23 cellular contexts compared by ENCODE assay signal in the genomic region with DNA sequence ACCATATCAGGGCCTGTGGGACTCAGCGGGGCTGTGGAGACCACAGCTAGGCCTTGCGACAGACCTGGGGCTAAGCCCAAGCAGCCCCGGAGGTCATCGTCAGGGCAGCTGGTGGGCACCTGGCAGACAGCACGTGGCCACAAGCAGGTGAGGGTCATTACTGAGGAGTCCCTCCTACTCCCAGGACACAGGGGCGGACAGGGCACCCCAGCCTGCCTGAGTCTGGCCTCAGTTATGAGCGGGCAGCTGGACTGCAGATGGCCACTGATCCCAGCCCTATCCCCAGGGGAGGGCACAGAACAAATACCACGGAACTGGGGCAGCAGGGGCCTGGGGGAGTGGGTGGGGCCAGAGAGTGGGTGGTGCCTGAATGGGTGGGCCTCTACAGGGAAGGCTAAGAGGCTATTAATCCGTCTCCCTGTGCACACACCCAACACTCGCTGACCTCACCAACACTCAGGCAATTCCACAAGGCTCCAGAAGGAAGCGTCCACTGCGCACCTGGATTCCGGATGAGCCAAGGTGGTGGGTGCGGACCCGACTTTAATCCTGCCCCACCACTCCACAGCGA. TPM values are rescaled to one million over a fixed set of nuclear protein-coding genes. Genes with fewer than 3 reads are reported as not detected.
DNase-seq lines count a peak whose midpoint lies in the region; ATAC-seq and TF ChIP-seq lines count a peak whose summit lies in the region.
"Had no signal": no experiment of that assay in that cellular context is flagged by ENCODE, and none has a peak within 500 bp of the region (broad histone marks: within the 10 kb centered on the region; RNA-seq: fewer than 3 reads in every experiment).

No MANE protein-coding gene starts in this region.

- TF ChIP-seq EP300 in suprapubic skin (IDR thresholded peaks at IDR 0.05), result no peak

- no peak overlapping the region for H3K4me3 ChIP-seq in suprapubic skin
- H3K4me3 ChIP-seq: heart right ventricle, upper lobe of left lung had no signal

- intact Hi-C loops in Right ventricle myocardium inferior (cut with DNase I) (no loop called here), Right ventricle myocardium superior (cut with DNase I) (no loop called here)

- ATAC-seq in Right ventricle myocardium inferior (no peak), Right ventricle myocardium superior (ENCODE audit: poor library complexity) (no peak), HG02678 (IDR thresholded peaks at IDR 0.05; ENCODE audit: unreplicated experiment) (no peak)
- ATAC-seq: heart right ventricle; naive thymus-derived CD8-positive, alpha-beta T cell had no signal

- TF ChIP-seq POLR2A in suprapubic skin (IDR thresholded peaks at IDR 0.05), result no peak

- DNase-seq in Right ventricle myocardium inferior (ENCODE audit: missing footprints), result peak; percentile 37
- DNase-seq in Right ventricle myocardium superior, result no peak
- peak; percentile 19 for DNase-seq in NCI-H748 treated with DMSO at 0.1 percent for 48 hours (lab: John Stamatoyannopoulos, UW)
- DNase-seq in fibroblast of the conjunctiva (ENCODE audit: low read depth), result peak; percentile 26
- no peak for DNase-seq in suprapubic skin (ENCODE audit: low spot score in 2 of 2)
- DNase-seq in T1000 (lab: John Stamatoyannopoulos, UW), result no peak
- no peak for DNase-seq in mesenteric fat pad (ENCODE audit: low spot score)
- DNase-seq: activated CD4-positive, alpha-beta T cell treated with anti-CD3 and anti-CD28 coated beads, Interleukin-2, amount 10 ng/mL, durations not matched to agents 24 days and 14 days; caudate nucleus; effector CD8-positive, alpha-beta T cell; heart right ventricle; naive thymus-derived CD8-positive, alpha-beta T cell; NCI-H2029 treated with DMSO at 0.1 percent for 48 hours; NCI-H774; stimulated activated CD4-positive, alpha-beta T cell treated with anti-CD3 and anti-CD28 coated beads, Interleukin-12 subunit alpha, Interleukin-12 subunit beta, amount 100 ng/mL, for 4 hours; stimulated activated naive CD4-positive, alpha-beta T cell treated with Interleukin-2 at 50 U/mL for 16 hours; upper lobe of left lung had no signal

- no peak for TF ChIP-seq CTCF in suprapubic skin (IDR thresholded peaks at IDR 0.05)

- H3K27ac ChIP-seq in suprapubic skin, result peak overlapping the region; percentile 15
- H3K27ac ChIP-seq: C4-2B, heart right ventricle had no signal

- peaks cover 36% of the 10 kb centered on the region for H3K27me3 ChIP-seq in suprapubic skin
- H3K27me3 ChIP-seq: upper lobe of left lung had no signal

- 71% methylated on average over 5 of the region's 16 CpGs for WGBS in suprapubic skin

- H3K9me3 ChIP-seq in suprapubic skin, result no peaks in the 10 kb centered on the region
- H3K9me3 ChIP-seq: heart right ventricle, upper lobe of left lung had no signal

- H3K36me3 ChIP-seq in suprapubic skin, result no peaks in the 10 kb centered on the region
- H3K36me3 ChIP-seq: heart right ventricle, upper lobe of left lung had no signal

- peaks cover 59% of the 10 kb centered on the region for H3K4me1 ChIP-seq in suprapubic skin
- H3K4me1 ChIP-seq: heart right ventricle had no signal

RNA-seq across cellular contexts. Expression of gene HS3ST6, which starts 8.5 kb away (rescaled TPM):
- total RNA-seq in Right ventricle myocardium inferior (not detected), Right ventricle myocardium superior (not detected), suprapubic skin (10 to 100 TPM; 28.5 to 76.7 (median 58.5) TPM), mesenteric fat pad (not detected)
- total RNA-seq: activated CD4-positive, alpha-beta T cell treated with anti-CD3 and anti-CD28 coated beads, Interleukin-2, amount 10 ng/mL, durations not matched to agents 24 days and 14 days; heart right ventricle; lung microvascular endothelial cell; M059J; naive thymus-derived CD8-positive, alpha-beta T cell; posterior vena cava; RPMI7951 had no signal

RNA-seq across cellular contexts. Expression of gene MSRB1, which starts 33.3 kb away (rescaled TPM):
- total RNA-seq in Right ventricle myocardium inferior, result 25.3 TPM
- 22.8 TPM for total RNA-seq in Right ventricle myocardium superior
- total RNA-seq in suprapubic skin, result 10 to 100 TPM; 14.9 to 28.6 (median 23.5) TPM
- total RNA-seq in mesenteric fat pad, result 27.1 TPM

RNA-seq across cellular contexts. Expression of gene MEIOB, which starts 37.8 kb away (rescaled TPM):
- total RNA-seq in Right ventricle myocardium inferior (not detected), Right ventricle myocardium superior (not detected), suprapubic skin (under 1 TPM in 2 of 4 donors, not detected in 2; 0.29 to 0.68 TPM), mesenteric fat pad (not detected)
- total RNA-seq: activated CD4-positive, alpha-beta T cell treated with anti-CD3 and anti-CD28 coated beads, Interleukin-2, amount 10 ng/mL, durations not matched to agents 24 days and 14 days; heart right ventricle; lung microvascular endothelial cell; naive thymus-derived CD8-positive, alpha-beta T cell; posterior vena cava; RPMI7951 had no signal

RNA-seq across cellular contexts. Expression of gene RPL3L, which starts 44.7 kb away (rescaled TPM):
- total RNA-seq in Right ventricle myocardium inferior (271 TPM), Right ventricle myocardium superior (304 TPM), suprapubic skin (under 1 TPM in 3 of 4 donors, not detected in 1; 0.29 to 0.60 (median 0.42) TPM), mesenteric fat pad (not detected)
- total RNA-seq: lung microvascular endothelial cell; M059J; naive thymus-derived CD8-positive, alpha-beta T cell; posterior vena cava; RPMI7951; upper lobe of left lung had no signal

RNA-seq across cellular contexts. Expression of gene NDUFB10, which starts 49.6 kb away (rescaled TPM):
- 737 TPM for total RNA-seq in Right ventricle myocardium inferior
- 723 TPM for total RNA-seq in Right ventricle myocardium superior
- 100 to 1,000 TPM; 157 to 196 (median 174) TPM for total RNA-seq in suprapubic skin
- 126 TPM for total RNA-seq in mesenteric fat pad

Comparison
In these comparisons a context has a peak if more than half of its experiments do, and no peak if none do; other contexts are left out.
1. DNase-seq: peak in Right ventricle myocardium inferior (single experiment), NCI-H748 treated with DMSO at 0.1 percent for 48 hours (single experiment) and fibroblast of the conjunctiva (single experiment); none in Right ventricle myocardium superior (single experiment), suprapubic skin (0 of 2), T1000 (single experiment) and mesenteric fat pad (single experiment).
2. RNA of gene HS3ST6, which starts 8.5 kb away (total RNA-seq): 28.5 to 76.7 TPM in suprapubic skin; not detected in Right ventricle myocardium inferior (single experiment), not detected in Right ventricle myocardium superior (single experiment) and not detected in mesenteric fat pad (single experiment); every median in the first group is over 10 times any median in the second.